ENCODE assay signal across 8 cellular contexts in the genomic region with DNA sequence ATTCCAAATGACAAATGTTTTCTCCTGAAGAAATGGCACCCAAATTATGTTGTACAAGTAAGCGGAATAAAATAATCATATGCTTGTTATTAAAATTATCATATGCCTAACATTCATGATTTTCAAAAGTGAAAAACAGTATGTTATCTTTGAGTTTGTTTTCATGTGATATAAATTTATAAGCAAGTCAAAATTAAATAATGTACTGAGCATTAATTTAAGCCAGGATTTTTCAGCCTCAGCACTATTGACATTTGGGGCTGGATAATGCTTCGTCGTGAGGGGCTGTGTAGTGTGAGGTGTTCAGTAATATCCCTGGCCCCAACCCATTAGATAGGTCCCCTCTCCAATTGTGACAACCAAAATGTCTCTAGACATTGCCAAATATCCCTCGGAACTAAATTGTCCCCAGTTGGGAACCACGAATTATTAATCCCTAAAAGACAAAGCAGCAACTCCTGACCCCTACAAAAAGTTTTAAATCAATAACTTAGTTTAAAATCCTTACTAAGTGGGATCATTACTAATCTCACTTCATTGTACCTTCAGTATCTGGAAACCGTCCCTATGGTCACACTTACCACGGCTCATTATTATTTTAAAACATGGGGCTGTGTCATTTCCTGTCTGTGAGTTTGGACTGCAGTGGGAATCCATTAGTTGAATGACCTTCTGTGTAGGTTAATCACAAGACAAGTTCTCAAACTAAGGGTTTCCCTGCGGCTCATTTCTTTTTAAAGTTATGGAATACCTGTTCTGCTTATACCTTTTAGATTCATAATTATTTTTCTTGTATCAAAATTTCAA. TPM values are rescaled to one million over a fixed set of nuclear protein-coding genes. Genes with fewer than 3 reads are reported as not detected.
A peak's percentile ranks its signal among the peaks of the same experiment; 100 is the strongest.
DNase-seq lines count a peak whose midpoint lies in the region; ATAC-seq lines count a peak whose summit lies in the region.

No MANE protein-coding gene starts in this region.

- peak overlapping the region; percentile 95 for H3K27ac ChIP-seq in muscle layer of duodenum (ENCODE audit: low read length)

- H3K4me3 ChIP-seq in muscle layer of duodenum (ENCODE audit: low read depth in 1 of 2, low read length in 2 of 2): peak overlapping the region; percentile 83 to 98

- ATAC-seq in activated CD8-positive, alpha-beta memory T cell treated with anti-CD3 and anti-CD28 coated beads, Interleukin-2, amount 10 ng/mL, durations not matched to agents 7 days and 5 days: no peak
- peak; percentile 28 for ATAC-seq in HG02852 (IDR thresholded peaks at IDR 0.05; ENCODE audit: unreplicated experiment)
- no peak for ATAC-seq in central memory CD8-positive, alpha-beta T cell (replicated peaks; ENCODE audit: extremely low read depth, poor library complexity, severe bottlenecking)

- CTCF ChIA-PET in activated CD8-positive, alpha-beta memory T cell treated with anti-CD3 and anti-CD28 coated beads, Interleukin-2, amount 10 ng/mL, durations not matched to agents 7 days and 5 days (lab: Charles Lee): no interaction called here

- H3K9me3 Mint-ChIP-seq in activated CD8-positive, alpha-beta memory T cell treated with anti-CD3 and anti-CD28 coated beads, Interleukin-2, amount 10 ng/mL, durations not matched to agents 7 days and 5 days (ENCODE audit: low read depth): peaks cover 2% of the 10 kb centered on the region
- H3K9me3 Mint-ChIP-seq in central memory CD8-positive, alpha-beta T cell: no peaks in the 10 kb centered on the region

- peaks cover 24% of the 10 kb centered on the region for H3K36me3 Mint-ChIP-seq in activated CD8-positive, alpha-beta memory T cell treated with anti-CD3 and anti-CD28 coated beads, Interleukin-2, amount 10 ng/mL, durations not matched to agents 7 days and 5 days
- H3K36me3 Mint-ChIP-seq in central memory CD8-positive, alpha-beta T cell (ENCODE audit: insufficient read depth): peaks cover 20% of the 10 kb centered on the region

- no peaks in the 10 kb centered on the region for H3K27me3 Mint-ChIP-seq in activated CD8-positive, alpha-beta memory T cell treated with anti-CD3 and anti-CD28 coated beads, Interleukin-2, amount 10 ng/mL, durations not matched to agents 7 days and 5 days
- no peaks in the 10 kb centered on the region for H3K27me3 Mint-ChIP-seq in central memory CD8-positive, alpha-beta T cell

- H3K36me3 ChIP-seq in muscle layer of duodenum (ENCODE audit: control insufficient read depth in 1 of 2, insufficient read depth in 2 of 2, low read length in 2 of 2): no peaks in the 10 kb centered on the region

- H3K4me1 Mint-ChIP-seq in activated CD8-positive, alpha-beta memory T cell treated with anti-CD3 and anti-CD28 coated beads, Interleukin-2, amount 10 ng/mL, durations not matched to agents 7 days and 5 days: peaks cover 34% of the 10 kb centered on the region
- H3K4me1 Mint-ChIP-seq in central memory CD8-positive, alpha-beta T cell: peaks cover 44% of the 10 kb centered on the region

- H3K4me3 Mint-ChIP-seq in activated CD8-positive, alpha-beta memory T cell treated with anti-CD3 and anti-CD28 coated beads, Interleukin-2, amount 10 ng/mL, durations not matched to agents 7 days and 5 days: peak overlapping the region; percentile 94
- peak overlapping the region; percentile 100 for H3K4me3 Mint-ChIP-seq in central memory CD8-positive, alpha-beta T cell

- H3K27ac Mint-ChIP-seq in activated CD8-positive, alpha-beta memory T cell treated with anti-CD3 and anti-CD28 coated beads, Interleukin-2, amount 10 ng/mL, durations not matched to agents 7 days and 5 days: peak overlapping the region; percentile 86
- H3K27ac Mint-ChIP-seq in central memory CD8-positive, alpha-beta T cell (ENCODE audit: low read depth): peak overlapping the region; percentile 99

- DNase-seq in activated CD8-positive, alpha-beta memory T cell treated with anti-CD3 and anti-CD28 coated beads, Interleukin-2, amount 10 ng/mL, durations not matched to agents 7 days and 5 days: no peak
- DNase-seq in activated CD8-positive, alpha-beta memory T cell treated with anti-CD3 and anti-CD28 coated beads, Interleukin-2, amount 50 U/mL, for 4 hours: no peak
- DNase-seq in NCI-H748 treated with DMSO at 0.1 percent for 48 hours (lab: John Stamatoyannopoulos, UW) (peak; percentile 75), Ammon's horn (ENCODE audit: low spot score) (no peak)
- no peak for DNase-seq in central memory CD8-positive, alpha-beta T cell (ENCODE audit: low spot score in 2 of 2)
- no peak for DNase-seq in stimulated activated CD4-positive, alpha-beta T cell treated with anti-CD3 and anti-CD28 coated beads, Interleukin-4, amount 100 ng/mL, for 1 hour

- H3K4me1 ChIP-seq in muscle layer of duodenum (ENCODE audit: control insufficient read depth in 1 of 2, insufficient read depth in 2 of 2, low read length in 2 of 2): peaks cover 0 to 11% of the 10 kb centered on the region in 2 donors

- no peaks in the 10 kb centered on the region for H3K9me3 ChIP-seq in muscle layer of duodenum (ENCODE audit: control insufficient read depth in 1 of 2, low read length in 2 of 2)

- H3K27me3 ChIP-seq in muscle layer of duodenum (ENCODE audit: low read depth, low read length): no peaks in the 10 kb centered on the region

RNA-seq across cellular contexts. Expression of gene NNT, which starts 1.3 kb away (rescaled TPM):
- total RNA-seq in activated CD8-positive, alpha-beta memory T cell treated with anti-CD3 and anti-CD28 coated beads, Interleukin-2, amount 10 ng/mL, durations not matched to agents 7 days and 5 days: 100 to 1,000 TPM; 103 to 115 TPM

RNA-seq across cellular contexts. Expression of gene PAIP1, which starts 44.8 kb away (rescaled TPM):
- total RNA-seq in activated CD8-positive, alpha-beta memory T cell treated with anti-CD3 and anti-CD28 coated beads, Interleukin-2, amount 10 ng/mL, durations not matched to agents 7 days and 5 days: 10 to 100 TPM; 34.0 to 42.9 TPM
